16 cellular contexts compared by ENCODE assay signal in the genomic region with DNA sequence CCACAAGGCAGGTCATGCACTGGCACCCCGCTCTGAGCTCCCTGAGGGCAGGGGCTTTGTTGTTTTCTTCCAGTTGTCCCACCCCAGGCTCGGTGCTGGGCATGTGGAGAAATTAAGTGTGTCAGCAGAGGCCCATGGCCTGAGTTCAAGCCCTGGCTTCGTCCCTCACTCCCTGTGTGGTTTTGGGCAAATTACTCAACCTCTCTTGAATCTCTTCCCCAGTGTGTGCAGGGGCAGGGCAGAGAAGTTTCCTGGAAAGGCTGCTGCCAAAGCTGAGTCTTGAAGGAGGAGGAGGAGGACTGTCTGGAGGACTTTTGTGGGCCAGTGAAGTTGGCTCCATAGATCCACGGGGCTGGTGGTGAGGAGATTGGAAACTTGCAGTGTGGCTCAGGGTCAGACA.
"Had no signal": no experiment of that assay in that cellular context is flagged by ENCODE, and none has a peak within 500 bp of the region (broad histone marks: within the 10 kb centered on the region; RNA-seq: fewer than 3 reads in every experiment).

No MANE protein-coding gene starts in this region.

- H3K27ac Mint-ChIP-seq: activated CD4-positive, alpha-beta memory T cell treated with anti-CD3 and anti-CD28 coated beads, Interleukin-2, amount 10 ng/mL, durations not matched to agents 7 days and 5 days; activated CD8-positive, alpha-beta memory T cell treated with anti-CD3 and anti-CD28 coated beads, Interleukin-2, amount 10 ng/mL, durations not matched to agents 7 days and 5 days; activated naive CD8-positive, alpha-beta T cell; naive thymus-derived CD8-positive, alpha-beta T cell; stimulated activated naive CD8-positive, alpha-beta T cell treated with anti-CD3 and anti-CD28 coated beads, Interleukin-15, Interleukin-2, amounts not matched to agents 100 ng/mL and 50 ng/mL, for 24 hours had no signal

- H3K4me3 Mint-ChIP-seq: activated CD4-positive, alpha-beta memory T cell treated with anti-CD3 and anti-CD28 coated beads, Interleukin-2, amount 10 ng/mL, durations not matched to agents 7 days and 5 days; activated CD8-positive, alpha-beta memory T cell treated with anti-CD3 and anti-CD28 coated beads, Interleukin-2, amount 10 ng/mL, durations not matched to agents 7 days and 5 days; activated naive CD8-positive, alpha-beta T cell; naive thymus-derived CD8-positive, alpha-beta T cell; stimulated activated naive CD8-positive, alpha-beta T cell treated with anti-CD3 and anti-CD28 coated beads, Interleukin-15, Interleukin-2, amounts not matched to agents 100 ng/mL and 50 ng/mL, for 24 hours had no signal

- H3K9me3 ChIP-seq: gastroesophageal sphincter, heart left ventricle, tibial nerve had no signal

- H3K36me3 Mint-ChIP-seq: activated CD8-positive, alpha-beta memory T cell treated with anti-CD3 and anti-CD28 coated beads, Interleukin-2, amount 10 ng/mL, durations not matched to agents 7 days and 5 days; activated naive CD8-positive, alpha-beta T cell; naive thymus-derived CD8-positive, alpha-beta T cell had no signal

- H3K27me3 ChIP-seq: heart left ventricle, tibial nerve had no signal

- ATAC-seq: activated CD8-positive, alpha-beta memory T cell treated with anti-CD3 and anti-CD28 coated beads, Interleukin-2, amount 10 ng/mL, durations not matched to agents 7 days and 5 days; naive thymus-derived CD8-positive, alpha-beta T cell had no signal

- DNase-seq: activated CD4-positive, alpha-beta memory T cell treated with anti-CD3 and anti-CD28 coated beads, Interleukin-2, amount 10 ng/mL, durations not matched to agents 7 days and 5 days; activated CD4-positive, alpha-beta T cell treated with anti-CD3 and anti-CD28 coated beads for 48 hours; activated CD4-positive, CD25-positive, alpha-beta regulatory T cell; activated CD8-positive, alpha-beta memory T cell treated with anti-CD3 and anti-CD28 coated beads, Interleukin-2, amount 10 ng/mL, durations not matched to agents 7 days and 5 days; amniotic stem cell; heart left ventricle; kidney; naive thymus-derived CD8-positive, alpha-beta T cell; posterior cingulate gyrus; retina; stimulated activated CD4-positive, alpha-beta T cell treated with anti-CD3 and anti-CD28 coated beads, Interleukin-2, amount 100 ng/mL, for 24 hours; T1000 had no signal

- H3K9me3 Mint-ChIP-seq: activated CD4-positive, alpha-beta memory T cell treated with anti-CD3 and anti-CD28 coated beads, Interleukin-2, amount 10 ng/mL, durations not matched to agents 7 days and 5 days; stimulated activated naive CD8-positive, alpha-beta T cell treated with anti-CD3 and anti-CD28 coated beads, Interleukin-15, Interleukin-2, amounts not matched to agents 100 ng/mL and 50 ng/mL, for 24 hours had no signal

- H3K4me1 Mint-ChIP-seq: activated CD4-positive, alpha-beta memory T cell treated with anti-CD3 and anti-CD28 coated beads, Interleukin-2, amount 10 ng/mL, durations not matched to agents 7 days and 5 days; activated CD8-positive, alpha-beta memory T cell treated with anti-CD3 and anti-CD28 coated beads, Interleukin-2, amount 10 ng/mL, durations not matched to agents 7 days and 5 days; naive thymus-derived CD8-positive, alpha-beta T cell had no signal

- H3K27ac ChIP-seq: gastroesophageal sphincter, heart left ventricle, tibial nerve had no signal

- H3K36me3 ChIP-seq: gastroesophageal sphincter, heart left ventricle, tibial nerve had no signal

- H3K4me3 ChIP-seq: gastroesophageal sphincter, heart left ventricle, tibial nerve had no signal
